In the genomic region with DNA sequence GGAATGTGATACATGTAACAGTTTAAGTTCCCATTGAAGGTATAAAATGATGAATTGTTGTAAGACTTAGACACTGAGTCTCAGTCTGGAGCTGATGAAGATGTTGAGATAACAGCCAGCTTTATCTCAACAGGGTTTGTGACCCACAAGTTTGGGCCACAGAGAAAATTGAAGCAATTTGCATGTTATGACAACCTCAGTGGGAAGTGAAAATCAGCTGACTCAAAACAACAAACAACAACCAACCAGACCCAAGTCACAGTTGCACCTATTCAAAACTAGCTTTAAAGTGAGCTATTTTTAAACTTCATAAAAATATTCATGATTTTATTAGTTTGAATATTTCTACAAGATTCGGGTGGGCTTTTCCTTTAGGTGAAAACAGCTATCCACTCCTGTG, we compare ENCODE assay signal across 1 cellular context.
TF ChIP-seq lines count a peak whose summit lies in the region.

No MANE protein-coding gene starts in this region.

TF ChIP-seq in WTC11, 78 proteins besides CTCF, POLR2A, EP300 and RAD21 (continued from another document):
- no peak for TF ChIP-seq AFF4 (CRISPR knock-in tag; IDR thresholded peaks at IDR 0.05; ENCODE audit: borderline replicate concordance)
